ENCODE assay signal across 8 cellular contexts in the genomic region with DNA sequence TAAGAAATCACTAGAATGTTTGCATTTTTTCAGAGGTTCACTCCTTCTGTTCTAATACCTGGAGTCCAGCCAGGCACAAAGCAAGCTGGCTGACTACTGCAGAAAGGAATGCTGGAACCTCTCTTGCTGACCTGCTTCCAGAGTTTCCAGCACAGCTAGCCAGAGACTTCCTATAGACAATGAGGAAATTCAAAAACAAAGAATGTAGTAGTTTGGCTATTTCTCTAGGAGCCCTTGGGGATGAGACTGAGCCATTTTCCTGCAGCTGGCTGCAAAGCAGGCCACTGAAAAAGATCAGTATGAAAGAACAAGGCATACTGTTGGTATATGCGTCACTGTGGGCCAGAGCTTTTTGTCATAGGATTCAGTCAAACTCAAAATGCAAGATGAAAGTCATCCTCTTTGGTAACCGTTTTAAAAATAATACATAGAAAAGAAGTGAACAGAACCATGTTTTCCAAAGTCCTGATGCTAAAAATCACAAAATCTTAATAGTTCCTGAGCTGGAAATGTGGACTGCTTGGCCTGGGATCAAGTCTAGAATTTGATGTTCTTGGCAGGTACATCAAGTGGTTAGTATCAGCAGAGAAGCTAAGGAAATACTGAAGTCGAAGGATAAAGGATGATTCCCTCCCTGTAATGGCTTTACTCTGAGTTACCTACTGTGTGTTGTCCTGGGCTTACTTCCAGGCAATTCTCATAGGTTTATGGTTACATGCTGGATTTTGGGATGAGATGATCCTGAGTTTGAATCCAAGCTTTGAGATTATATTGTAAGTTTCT. TPM values are rescaled to one million over a fixed set of nuclear protein-coding genes. Genes with fewer than 3 reads are reported as not detected.
DNase-seq lines count a peak whose midpoint lies in the region; ATAC-seq and TF ChIP-seq lines count a peak whose summit lies in the region.

No MANE protein-coding gene starts in this region.

- WGBS in smooth muscle cell (ENCODE audit: low lambda C conversion rate), result 80% methylated on average over 3 of the region's 3 CpGs

- H3K4me3 Mint-ChIP-seq in MCF 10A (ENCODE audit: unreplicated experiment), result peak overlapping the region; percentile 45

- no peaks in the 10 kb centered on the region for H3K27me3 ChIP-seq in smooth muscle cell (ENCODE audit: low read depth)

- H3K9ac ChIP-seq in smooth muscle cell (ENCODE audit: low read depth), result no peak overlapping the region

- H3K27me3 Mint-ChIP-seq in MCF 10A (ENCODE audit: insufficient read depth, unreplicated experiment), result no peaks in the 10 kb centered on the region

- no peaks in the 10 kb centered on the region for H3K36me3 ChIP-seq in smooth muscle cell (ENCODE audit: low read depth)

- POLR2A ChIA-PET in MCF 10A (lab: Yijun Ruan, JAX), result interaction anchor here (0.5 to 2.7 kb wide), 10 partner anchors 10 to 1148 kb away, joined by 3 to 31 read pairs (median 5); a partner anchor contains a TSS

- CTCF ChIA-PET in MCF 10A (lab: Yijun Ruan, JAX), result interaction anchor here (0.5 to 3.9 kb wide), 6 partner anchors 9 to 349 kb away, joined by 3 to 24 read pairs (median 4); a partner anchor contains a TSS

- DNase-seq in HCEC 1CT (peak; percentile 98), MCF 10A (ENCODE audit: unreplicated experiment) (peak; percentile 97), iris pigment epithelial cell (ENCODE audit: low read depth) (peak; percentile 98), smooth muscle cell (lab: John Stamatoyannopoulos, UW; ENCODE audit: unreplicated experiment) (no peak)

- TF ChIP-seq CTCF in MCF 10A (IDR thresholded peaks at IDR 0.05; ENCODE audit: unreplicated experiment) (no peak), smooth muscle cell (IDR thresholded peaks at IDR 0.05; ENCODE audit: borderline replicate concordance, insufficient read depth, poor library complexity, severe bottlenecking) (no peak)

- peaks cover 41% of the 10 kb centered on the region for H3K4me1 Mint-ChIP-seq in MCF 10A (ENCODE audit: insufficient read depth, unreplicated experiment)

- peak overlapping the region; percentile 9 for H3K4me2 ChIP-seq in smooth muscle cell

- H3K4me3 ChIP-seq in smooth muscle cell, result no peak overlapping the region

- intact Hi-C loops in MCF 10A (cut with micrococcal nuclease), result loop anchor here (2.0 kb wide), 1 partner anchor 207 kb away; no protein-coding TSS in a partner anchor

- no TSS peak for BruUV-seq in MCF 10A (replicated peaks; lab: Mats Ljungman, UMichigan)

- H3K4me1 ChIP-seq in smooth muscle cell (ENCODE audit: low read depth), result peaks cover 3% of the 10 kb centered on the region

- no peaks in the 10 kb centered on the region for H3K79me2 ChIP-seq in smooth muscle cell (ENCODE audit: low read depth)

- peaks cover 4% of the 10 kb centered on the region for H3F3A ChIP-seq in smooth muscle cell (ENCODE audit: low read depth)

- H3K27ac ChIP-seq in smooth muscle cell (ENCODE audit: low read depth), result peak overlapping the region; percentile 56

- ATAC-seq in GM21423 (IDR thresholded peaks at IDR 0.05; ENCODE audit: unreplicated experiment), result no peak
- ATAC-seq in HG03571 (IDR thresholded peaks at IDR 0.05; ENCODE audit: unreplicated experiment), result no peak
- ATAC-seq in GM18519 (IDR thresholded peaks at IDR 0.05; ENCODE audit: low FRiP score, unreplicated experiment), result no peak
- ATAC-seq in GM21360 (IDR thresholded peaks at IDR 0.05; ENCODE audit: unreplicated experiment), result no peak

- no peak overlapping the region for H2AFZ ChIP-seq in smooth muscle cell (ENCODE audit: low read depth)

- H3K27ac Mint-ChIP-seq in MCF 10A (ENCODE audit: low read depth, unreplicated experiment), result peak overlapping the region; percentile 91

- no peaks in the 10 kb centered on the region for H4K20me1 ChIP-seq in smooth muscle cell (ENCODE audit: low read depth)

- H3K9me3 Mint-ChIP-seq in MCF 10A (ENCODE audit: unreplicated experiment), result no peaks in the 10 kb centered on the region

- no peaks in the 10 kb centered on the region for H3K9me3 ChIP-seq in smooth muscle cell (replicated peaks; ENCODE audit: low read depth)

- no peaks in the 10 kb centered on the region for H3K36me3 Mint-ChIP-seq in MCF 10A (ENCODE audit: insufficient read depth, unreplicated experiment)

RNA-seq across cellular contexts. Expression of a gene that starts 9.0 kb away (rescaled TPM):
- 14.9 and 19.0 TPM in 2 replicates for total RNA-seq in MCF 10A (2022)
- 14.0 and 20.4 TPM in 2 replicates for total RNA-seq in smooth muscle cell
- 4.3 TPM in 2 replicates for polyA plus RNA-seq in smooth muscle cell
